21 cellular contexts compared by ENCODE assay signal in the genomic region with DNA sequence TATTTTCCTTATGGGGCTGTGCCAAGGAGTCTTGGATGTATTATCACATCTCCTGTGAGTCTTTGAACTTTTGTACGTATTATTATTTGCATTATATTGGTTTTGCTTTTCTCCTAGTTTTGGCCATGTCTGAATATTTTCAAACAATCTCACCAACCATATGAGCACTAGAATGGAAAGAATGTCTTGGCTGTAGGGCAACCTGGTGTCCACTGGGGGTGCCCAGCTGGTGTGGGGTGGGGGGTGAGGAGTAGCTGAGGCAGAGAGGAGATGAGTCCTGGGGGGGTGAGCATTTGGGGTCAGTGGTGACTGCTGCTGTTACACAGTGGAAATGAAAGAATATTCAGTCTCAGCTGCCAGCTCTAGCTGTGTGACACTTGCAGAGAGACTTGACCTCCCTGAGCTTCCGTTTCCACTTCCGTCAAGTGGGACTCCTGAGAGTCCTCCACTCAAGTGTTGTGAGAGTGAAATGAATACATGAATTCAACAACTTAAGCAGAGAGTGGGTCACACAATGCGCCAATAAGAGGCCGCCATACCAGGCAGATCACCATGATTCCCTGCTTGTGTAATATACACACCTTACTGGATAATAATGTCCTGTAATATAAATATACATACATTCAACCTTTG. TPM values are rescaled to one million over a fixed set of nuclear protein-coding genes. Genes with fewer than 3 reads are reported as not detected.
DNase-seq lines count a peak whose midpoint lies in the region; FAIRE-seq and TF ChIP-seq lines count a peak whose summit lies in the region.
"Had no signal": no experiment of that assay in that cellular context is flagged by ENCODE, and none has a peak within 500 bp of the region (broad histone marks: within the 10 kb centered on the region; RNA-seq: fewer than 3 reads in every experiment).

No MANE protein-coding gene starts in this region.

- H3K23ac ChIP-seq in mesendoderm (ENCODE audit: low read length) = no peak overlapping the region

- peaks cover 8% of the 10 kb centered on the region for H3K9me3 Mint-ChIP-seq in astrocyte (ENCODE audit: unreplicated experiment)
- H3K9me3 Mint-ChIP-seq: HFFc6 had no signal

- no peaks in the 10 kb centered on the region for H3K36me3 Mint-ChIP-seq in astrocyte (ENCODE audit: low read depth, unreplicated experiment)

- no CpG with 5 or more reads among the region's 5 CpGs for WGBS in mesendoderm (ENCODE audit: extremely low coverage, insufficient coverage, low lambda C conversion rate)

- no peaks in the 10 kb centered on the region for H3K36me3 ChIP-seq in astrocyte (ENCODE audit: insufficient read depth, low read length)
- no peaks in the 10 kb centered on the region for H3K36me3 ChIP-seq in neutrophil
- no peaks in the 10 kb centered on the region for H3K36me3 ChIP-seq in mesendoderm (ENCODE audit: control insufficient read depth, insufficient read depth, low read length)
- H3K36me3 ChIP-seq: BLaER1 had no signal

- H3K79me1 ChIP-seq in mesendoderm (ENCODE audit: low read length) = no peaks in the 10 kb centered on the region

- H3K9ac ChIP-seq in astrocyte (ENCODE audit: low read length) (no peak overlapping the region), mesendoderm (ENCODE audit: low read length) (no peak overlapping the region)
- H3K9ac ChIP-seq: BLaER1 had no signal

- H3K27ac Mint-ChIP-seq in astrocyte (ENCODE audit: unreplicated experiment) = no peak overlapping the region
- H3K27ac Mint-ChIP-seq: GM23338, HFFc6 had no signal

- H3K4ac ChIP-seq in mesendoderm (ENCODE audit: low read depth, low read length) = no peak overlapping the region

- H3K27me3 Mint-ChIP-seq in astrocyte (ENCODE audit: low read depth, unreplicated experiment) = peaks cover 57% of the 10 kb centered on the region

- H3K79me2 ChIP-seq in astrocyte (ENCODE audit: insufficient read depth, low read length) = no peaks in the 10 kb centered on the region
- H3K79me2 ChIP-seq in mesendoderm (ENCODE audit: control insufficient read depth, insufficient read depth, low read length) = no peaks in the 10 kb centered on the region

- H4K8ac ChIP-seq in mesendoderm (ENCODE audit: low read depth, low read length) = no peak overlapping the region

- H3K9me3 ChIP-seq in astrocyte (ENCODE audit: insufficient read depth, low read depth, low read length) (no peaks in the 10 kb centered on the region), neutrophil (no peaks in the 10 kb centered on the region)

- H3K4me1 ChIP-seq in astrocyte (ENCODE audit: insufficient read depth, low read length) = no peaks in the 10 kb centered on the region
- peaks cover 38 to 60% of the 10 kb centered on the region in 2 experiments for H3K4me1 ChIP-seq in neutrophil (ENCODE audit: control insufficient read depth in 1 of 2, insufficient read depth in 1 of 2, low read depth in 1 of 2, low read length in 1 of 2)
- no peaks in the 10 kb centered on the region for H3K4me1 ChIP-seq in mesendoderm (ENCODE audit: control insufficient read depth, low read depth, low read length)

- no peak overlapping the region for H2BK15ac ChIP-seq in mesendoderm (replicated peaks; ENCODE audit: low read depth)

- no peaks in the 10 kb centered on the region for H3K4me1 Mint-ChIP-seq in astrocyte (ENCODE audit: low read depth, unreplicated experiment)
- H3K4me1 Mint-ChIP-seq: GM23338 had no signal

- H3K27me3 ChIP-seq in astrocyte (ENCODE audit: insufficient read depth, low read length) (peaks cover 9% of the 10 kb centered on the region), neutrophil (no peaks in the 10 kb centered on the region), mesendoderm (ENCODE audit: insufficient read depth, low read length, poor library complexity) (no peaks in the 10 kb centered on the region)
- H3K27me3 ChIP-seq: BLaER1 had no signal

- H3K56ac ChIP-seq in mesendoderm (ENCODE audit: low read length) = no peak overlapping the region

- H3K27ac ChIP-seq in astrocyte (ENCODE audit: low read depth, low read length) = no peak overlapping the region
- H3K27ac ChIP-seq in neutrophil = peak overlapping the region; percentile 86
- H3K27ac ChIP-seq in mesendoderm (ENCODE audit: low read depth, low read length) = no peak overlapping the region
- H3K27ac ChIP-seq: BLaER1, PC-9, SK-N-MC had no signal

- no peak for FAIRE-seq in astrocyte (lab: Jason Lieb, UNC)
- FAIRE-seq: GM12891, GM19239 had no signal

- no peak overlapping the region for H4K5ac ChIP-seq in mesendoderm (ENCODE audit: low read length)

- H3K18ac ChIP-seq in mesendoderm (ENCODE audit: low read length) = no peak overlapping the region

- no peak overlapping the region for H2AK5ac ChIP-seq in mesendoderm (ENCODE audit: low read length)

- H4K20me1 ChIP-seq in astrocyte (ENCODE audit: insufficient read depth, low read length) = no peaks in the 10 kb centered on the region
- H4K20me1 ChIP-seq: BLaER1 had no signal

- no peak overlapping the region for H2BK120ac ChIP-seq in mesendoderm (ENCODE audit: low read depth, low read length)

- peak overlapping the region; percentile 13 for H3K4me3 Mint-ChIP-seq in astrocyte (ENCODE audit: unreplicated experiment)
- H3K4me3 Mint-ChIP-seq: GM23338, HFFc6 had no signal

- H3K4me2 ChIP-seq in astrocyte (ENCODE audit: low read length) (no peak overlapping the region), mesendoderm (ENCODE audit: low read length) (no peak overlapping the region)
- H3K4me2 ChIP-seq: BLaER1, GM23338, PC-9 had no signal

- TF ChIP-seq CTCF in astrocyte (IDR thresholded peaks at IDR 0.05; ENCODE audit: insufficient read depth, low read depth, low read length) (no peak), neutrophil (IDR thresholded peaks at IDR 0.05) (no peak)

- DNase-seq in DMS53 (lab: John Stamatoyannopoulos, UW) (peak; percentile 1), DMS53 treated with DMSO at 0.1 percent for 48 hours (lab: John Stamatoyannopoulos, UW; ENCODE audit: unreplicated experiment) (no peak), NCI-H128 (lab: John Stamatoyannopoulos, UW; ENCODE audit: unreplicated experiment) (peak; percentile 37), astrocyte (ENCODE audit: low read depth) (no peak), H4 (ENCODE audit: low spot score) (no peak), mesendoderm (no peak)
- DNase-seq in stimulated activated naive CD4-positive, alpha-beta T cell (lab: John Stamatoyannopoulos, UW) = no peak
- DNase-seq: 8988T, HFFc6, KBM-7, NCI-H1092, NCI-H1930, NCI-H226 had no signal

- H3K4me3 ChIP-seq in astrocyte (ENCODE audit: insufficient read depth, low read depth, low read length) (no peak overlapping the region), neutrophil (ENCODE audit: low read depth in 1 of 2, low read length in 1 of 2) (no peak overlapping the region), mesendoderm (ENCODE audit: low read length) (no peak overlapping the region)
- H3K4me3 ChIP-seq: BLaER1, GM23338, PC-9, SK-N-MC had no signal

- H2BK5ac ChIP-seq in mesendoderm (ENCODE audit: low read length) = no peak overlapping the region

- no peak overlapping the region for H2AFZ ChIP-seq in astrocyte (ENCODE audit: low read depth, low read length)
- H2AFZ ChIP-seq: PC-9 had no signal

RNA-seq across cellular contexts. Expression of a gene that starts 12.7 kb away (rescaled TPM):
- total RNA-seq in astrocyte = not detected in 2 replicates
- not detected in 2 replicates for total RNA-seq in H4 (2014; rRNA removed; shearing (Covaris generic))
- polyA plus RNA-seq in mesendoderm (2013, experiment 1 of 2) = 1.1 TPM
- 1.7 TPM for polyA plus RNA-seq in mesendoderm (2013, experiment 2 of 2)
- total RNA-seq: GM23338, HFFc6, M059J, PC-9 had no signal

RNA-seq across cellular contexts. Expression of a gene that starts 31.3 kb away (rescaled TPM):
- total RNA-seq in astrocyte = not detected in 2 replicates
- not detected in 2 replicates for total RNA-seq in H4 (2014; rRNA removed; shearing (Covaris generic))
- not detected for polyA plus RNA-seq in mesendoderm (2013, experiment 1 of 2)
- polyA plus RNA-seq in mesendoderm (2013, experiment 2 of 2) = not detected
- total RNA-seq: GM23338, HFFc6, M059J had no signal
- polyA plus RNA-seq: GM23338 had no signal

RNA-seq across cellular contexts. Expression of a gene that starts 53.6 kb away (rescaled TPM):
- 30.1 and 31.8 TPM in 2 replicates for total RNA-seq in astrocyte
- total RNA-seq in H4 (2014; rRNA removed; shearing (Covaris generic)) = 12.9 and 17.7 TPM in 2 replicates
- 22.0 TPM for polyA plus RNA-seq in mesendoderm (2013, experiment 1 of 2)
- polyA plus RNA-seq in mesendoderm (2013, experiment 2 of 2) = 21.5 TPM

Comparison
In these comparisons a context has a peak if more than half of its experiments do, and no peak if none do; other contexts are left out.
1. DNase-seq: peak in DMS53 (single experiment) and NCI-H128 (single experiment); none in DMS53 treated with DMSO at 0.1 percent for 48 hours (single experiment), astrocyte (single experiment), H4 (single experiment), stimulated activated naive CD4-positive, alpha-beta T cell (0 of 6) and mesendoderm (single experiment).